ENCODE assay signal across 8 cellular contexts in genomic region chr22:20206709-20207215, GRCh38. TPM values are rescaled to one million over a fixed set of nuclear protein-coding genes. Genes with fewer than 3 reads are reported as not detected.
A peak's percentile ranks its signal among the peaks of the same experiment; 100 is the strongest.
DNase-seq lines count a peak whose midpoint lies in the region; ATAC-seq, FAIRE-seq and TF ChIP-seq lines count a peak whose summit lies in the region.

No MANE protein-coding gene starts in this region.

- DNase-seq in activated T-cell treated with anti-CD3 and anti-CD28 coated beads, Interleukin-2, amount 50 U/mL, for 1 hour = peak; percentile 20
- DNase-seq in activated T-cell treated with anti-CD3 and anti-CD28 coated beads for 4 hours (no peak), RCC 7860 (ENCODE audit: low spot score) (peak; percentile 62), endothelial cell of umbilical vein (ENCODE audit: low read depth, low spot score) (peak; percentile 11), NCI-H2227 treated with DMSO at 0.1 percent for 48 hours (lab: John Stamatoyannopoulos, UW) (no peak)

- no peaks in the 10 kb centered on the region for H3K36me3 ChIP-seq in endothelial cell of umbilical vein (ENCODE audit: control insufficient read depth in 2 of 2, extremely low read depth in 1 of 2, insufficient read depth in 2 of 2, low read length in 2 of 2)
- H3K36me3 ChIP-seq in parathyroid adenoma (ENCODE audit: control insufficient read depth, insufficient read depth, low read length) = no peaks in the 10 kb centered on the region

- dilution Hi-C loops in endothelial cell of umbilical vein (cut with MboI; ENCODE audit: extremely low pct_ligation_motif_present, low sequenced_read_pairs) = no loop called here

- H3K79me2 ChIP-seq in endothelial cell of umbilical vein (ENCODE audit: control insufficient read depth, insufficient read depth, low read length) = peaks cover 2% of the 10 kb centered on the region
- H3K79me2 ChIP-seq in parathyroid adenoma = no peaks in the 10 kb centered on the region

- H3K9ac ChIP-seq in endothelial cell of umbilical vein (replicated peaks; ENCODE audit: extremely low read depth, insufficient read depth, low read length) (peak overlapping the region; percentile 65), parathyroid adenoma (peak overlapping the region; percentile 19)

- CTCF ChIA-PET in endothelial cell of umbilical vein (lab: Charles Lee) = interaction anchor here (1.2 kb wide), 1 partner anchor 52 kb away, joined by 3 read pairs; no protein-coding TSS in a partner anchor

- TF ChIP-seq POLR2A in endothelial cell of umbilical vein (IDR thresholded peaks at IDR 0.05; ENCODE audit: low read depth, low read length) = no peak

- H3K4me1 ChIP-seq in endothelial cell of umbilical vein (ENCODE audit: control insufficient read depth, extremely low read depth, insufficient read depth, low read length) (peaks cover 35% of the 10 kb centered on the region), parathyroid adenoma (peaks cover 7% of the 10 kb centered on the region)

- H3K27me3 ChIP-seq in endothelial cell of umbilical vein (ENCODE audit: control insufficient read depth in 2 of 2, insufficient read depth in 2 of 2, low read length in 2 of 2) = no peaks in the 10 kb centered on the region
- H3K27me3 ChIP-seq in parathyroid adenoma (ENCODE audit: control insufficient read depth, insufficient read depth, low read length) = no peaks in the 10 kb centered on the region

- peak overlapping the region; percentile 77 for H2AFZ ChIP-seq in endothelial cell of umbilical vein (ENCODE audit: low read depth, low read length)
- peak overlapping the region; percentile 89 for H2AFZ ChIP-seq in parathyroid adenoma

- H3K9me3 ChIP-seq in endothelial cell of umbilical vein (replicated peaks; ENCODE audit: control insufficient read depth, insufficient read depth, low read length) (no peaks in the 10 kb centered on the region), parathyroid adenoma (ENCODE audit: control insufficient read depth, low read length) (no peaks in the 10 kb centered on the region)

- ATAC-seq in GM21723 (IDR thresholded peaks at IDR 0.05; ENCODE audit: unreplicated experiment) = no peak
- ATAC-seq in HG02610 (IDR thresholded peaks at IDR 0.05; ENCODE audit: unreplicated experiment) = no peak

- TF ChIP-seq CTCF in endothelial cell of umbilical vein (IDR thresholded peaks at IDR 0.05; ENCODE audit: extremely low read depth in 1 of 2, insufficient read depth in 1 of 2, low read depth in 1 of 2, low read length in 2 of 2) = no peak
- TF ChIP-seq CTCF in parathyroid adenoma (IDR thresholded peaks at IDR 0.05) = no peak

- peak overlapping the region; percentile 59 to 75 (median 70) for H3K4me3 ChIP-seq in endothelial cell of umbilical vein (replicated peaks in 1 of 3; ENCODE audit: insufficient read depth in 1 of 3, low read depth in 1 of 3, low read length in 3 of 3)
- peak overlapping the region; percentile 71 for H3K4me3 ChIP-seq in parathyroid adenoma (ENCODE audit: low read depth, low read length)

- no peaks in the 10 kb centered on the region for H3K9me1 ChIP-seq in endothelial cell of umbilical vein (replicated peaks; ENCODE audit: control insufficient read depth, extremely low read depth, insufficient read depth, low read length)

- H3K4me2 ChIP-seq in endothelial cell of umbilical vein (ENCODE audit: insufficient read depth, low read length) (peak overlapping the region; percentile 53), parathyroid adenoma (ENCODE audit: low read length) (peak overlapping the region; percentile 74)

- BruUV-seq in endothelial cell of umbilical vein (replicated peaks; lab: Mats Ljungman, UMichigan) = no TSS peak

- no peak for FAIRE-seq in RCC 7860 (lab: Jason Lieb, UNC)
- FAIRE-seq in endothelial cell of umbilical vein (lab: Jason Lieb, UNC) = no peak

- no peaks in the 10 kb centered on the region for H4K20me1 ChIP-seq in endothelial cell of umbilical vein (replicated peaks; ENCODE audit: control insufficient read depth, extremely low read depth, insufficient read depth, low read length)

- POLR2A ChIA-PET in endothelial cell of umbilical vein (lab: Charles Lee) = no interaction called here

- H3K27ac ChIP-seq in endothelial cell of umbilical vein (ENCODE audit: insufficient read depth, low read depth, low read length) (peak overlapping the region; percentile 62), parathyroid adenoma (peak overlapping the region; percentile 70)

- intact Hi-C loops in endothelial cell of umbilical vein (cut with micrococcal nuclease) = loop anchor here (1.0 to 5.0 kb wide), 2 partner anchors 34 to 49 kb away; no protein-coding TSS in a partner anchor

TF ChIP-seq in endothelial cell of umbilical vein, 7 proteins besides CTCF, POLR2A, EP300 and RAD21:
- TF ChIP-seq JUN (IDR thresholded peaks at IDR 0.05; ENCODE audit: borderline replicate concordance, insufficient read depth, insufficient read length, low read depth) = no peak
- TF ChIP-seq FOS (IDR thresholded peaks at IDR 0.05; ENCODE audit: borderline replicate concordance, insufficient read depth, low read length) = no peak
- TF ChIP-seq MYC (IDR thresholded peaks at IDR 0.05; ENCODE audit: low read depth, low read length) = no peak
- TF ChIP-seq MAX (IDR thresholded peaks at IDR 0.05; ENCODE audit: insufficient read depth, insufficient read length) = no peak
- TF ChIP-seq POLR2AphosphoS5 (IDR thresholded peaks at IDR 0.05; ENCODE audit: insufficient read depth, low read depth, low read length) = no peak
- TF ChIP-seq GATA2 (IDR thresholded peaks at IDR 0.05; ENCODE audit: insufficient read depth, insufficient read length, low read depth, low read length) = no peak
- no peak for TF ChIP-seq EZH2 (IDR thresholded peaks at IDR 0.05; ENCODE audit: borderline replicate concordance, low read depth, low read length, severe bottlenecking)
TF ChIP-seq in endothelial cell of umbilical vein: peak in this region for 0.

RNA-seq across cellular contexts. Expression of gene CCDC188, which starts 55.9 kb away (rescaled TPM):
- 9.4 and 11.6 TPM in 2 replicates for total RNA-seq in endothelial cell of umbilical vein
- polyA plus RNA-seq in endothelial cell of umbilical vein = 9.8 and 10.5 TPM in 2 replicates
- 2.9 and 5.7 TPM in 2 replicates for polyA plus RNA-seq in endothelial cell of umbilical vein (2011; cell fraction: cytosol; rRNA removed)
- polyA plus RNA-seq in endothelial cell of umbilical vein (2011; cell fraction: nucleus; rRNA removed) = 36.3 and 42.6 TPM in 2 replicates
- polyA plus RNA-seq in endothelial cell of umbilical vein (2012) = 5.0 and 8.4 TPM in 2 replicates
- polyA minus RNA-seq in endothelial cell of umbilical vein = 2.0 and 6.2 TPM in 2 replicates
- not detected for polyA minus RNA-seq in endothelial cell of umbilical vein (2011; cell fraction: cytosol; rRNA and poly(A)+ RNA removed)
- polyA minus RNA-seq in endothelial cell of umbilical vein (2011; cell fraction: nucleus; rRNA and poly(A)+ RNA removed) = 3.1 and 4.8 TPM in 2 replicates

Comparison
In these comparisons a context has a peak if more than half of its experiments do, and no peak if none do; other contexts are left out.
1. DNase-seq: peak in activated T-cell treated with anti-CD3 and anti-CD28 coated beads, Interleukin-2, amount 50 U/mL, for 1 hour (single experiment), RCC 7860 (single experiment) and endothelial cell of umbilical vein (single experiment); none in activated T-cell treated with anti-CD3 and anti-CD28 coated beads for 4 hours (single experiment) and NCI-H2227 treated with DMSO at 0.1 percent for 48 hours (single experiment).